8 cellular contexts compared by ENCODE assay signal in genomic region chr17:60524463-60525346, GRCh38.
DNase-seq lines count a peak whose midpoint lies in the region; ATAC-seq and TF ChIP-seq lines count a peak whose summit lies in the region.

No MANE protein-coding gene starts in this region.

- H3K36me3 ChIP-seq in mucosa of rectum (ENCODE audit: control insufficient read depth in 2 of 2, insufficient read depth in 2 of 2, low read length in 2 of 2): peaks cover 0 to 4% of the 10 kb centered on the region in 2 donors

- H3K4me3 ChIP-seq in coronary artery (peak overlapping the region; percentile 91), mucosa of rectum (ENCODE audit: low read length in 2 of 2) (peak overlapping the region; percentile 90 to 99)

- H3K4me1 ChIP-seq in mucosa of rectum (ENCODE audit: control insufficient read depth in 2 of 2, insufficient read depth in 2 of 2, low read length in 2 of 2): peaks cover 6 to 8% of the 10 kb centered on the region in 2 donors

- H3K9ac ChIP-seq in mucosa of rectum (ENCODE audit: low read depth in 1 of 2, low read length in 2 of 2): peak overlapping the region; percentile 94 to 98

- H3K9me3 ChIP-seq in mucosa of rectum (ENCODE audit: control insufficient read depth in 2 of 2, low read length in 2 of 2): no peaks in the 10 kb centered on the region

- ATAC-seq in HG02642 (IDR thresholded peaks at IDR 0.05; ENCODE audit: poor library complexity, unreplicated experiment) (no peak), GM21619 (IDR thresholded peaks at IDR 0.05; ENCODE audit: unreplicated experiment) (no peak)

- TF ChIP-seq CTCF in coronary artery (IDR thresholded peaks at IDR 0.05): no peak

- no peaks in the 10 kb centered on the region for H3K27me3 ChIP-seq in mucosa of rectum (ENCODE audit: control insufficient read depth in 2 of 2, insufficient read depth in 2 of 2, low read length in 2 of 2)

- peak overlapping the region; percentile 99 for H3K27ac ChIP-seq in coronary artery
- peak overlapping the region; percentile 99 to 100 for H3K27ac ChIP-seq in mucosa of rectum (ENCODE audit: low read depth in 2 of 2, low read length in 2 of 2)

- peak; percentile 10 for DNase-seq in DMS53 (lab: John Stamatoyannopoulos, UW)
- no peak for DNase-seq in DMS53 treated with DMSO at 0.1 percent for 48 hours (lab: John Stamatoyannopoulos, UW; ENCODE audit: unreplicated experiment)
- peak; percentile 61 for DNase-seq in NCI-H2171 treated with DMSO at 0.1 percent for 48 hours (lab: John Stamatoyannopoulos, UW)
- no peak for DNase-seq in coronary artery (ENCODE audit: low spot score)
- DNase-seq in GF-D8 (lab: John Stamatoyannopoulos, UW): no peak

Comparison
In these comparisons a context has a peak if more than half of its experiments do, and no peak if none do; other contexts are left out.
1. DNase-seq: peak in DMS53 (single experiment) and NCI-H2171 treated with DMSO at 0.1 percent for 48 hours (single experiment); none in DMS53 treated with DMSO at 0.1 percent for 48 hours (single experiment), coronary artery (single experiment) and GF-D8 (single experiment).